Comparison of ENCODE assay signal across 9 cellular contexts in the genomic region with DNA sequence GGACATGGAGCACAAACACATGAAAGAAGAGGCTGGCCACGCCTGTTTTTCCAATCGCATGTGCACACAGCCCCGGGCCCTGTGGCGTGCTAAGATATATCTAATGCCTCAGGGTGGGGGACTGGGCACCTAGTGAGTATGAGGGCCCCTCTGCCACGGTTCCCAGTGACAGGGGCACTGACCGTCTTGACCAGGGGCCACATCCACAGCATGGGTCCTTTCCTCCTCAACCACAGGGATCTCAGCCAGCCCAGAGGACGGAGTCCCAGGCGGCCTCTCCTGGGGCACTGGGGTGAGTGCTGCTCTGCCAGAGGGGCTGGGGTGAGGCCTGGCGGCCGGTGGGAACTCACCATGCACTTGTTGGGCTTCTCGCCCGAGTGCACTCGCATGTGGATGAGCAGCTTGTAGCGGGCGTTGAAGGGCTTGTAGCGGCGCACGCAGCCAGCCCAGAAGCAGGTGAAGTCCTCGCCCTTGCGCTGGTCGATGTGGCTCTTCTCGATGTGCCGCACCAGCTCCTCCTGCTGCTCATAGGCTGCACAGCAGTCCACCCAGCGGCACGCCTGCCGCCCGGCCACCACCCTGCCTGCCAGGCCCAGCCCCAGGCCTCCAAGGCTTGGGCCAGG.
A peak's percentile ranks its signal among the peaks of the same experiment; 100 is the strongest.
DNase-seq lines count a peak whose midpoint lies in the region; ATAC-seq and TF ChIP-seq lines count a peak whose summit lies in the region.
"Had no signal": no experiment of that assay in that cellular context is flagged by ENCODE, and none has a peak within 500 bp of the region (broad histone marks: within the 10 kb centered on the region; RNA-seq: fewer than 3 reads in every experiment).

No MANE protein-coding gene starts in this region.

- no peaks in the 10 kb centered on the region for H3K9me3 Mint-ChIP-seq in HFFc6

- H3K9me3 ChIP-seq in Panc1 (ENCODE audit: control insufficient read depth, insufficient read depth, low read depth, low read length) (no peaks in the 10 kb centered on the region), heart right ventricle (no peaks in the 10 kb centered on the region), psoas muscle (no peaks in the 10 kb centered on the region)

- H3K4me1 Mint-ChIP-seq in HFFc6 (ENCODE audit: low read depth), result no peaks in the 10 kb centered on the region

- POLR2A ChIA-PET in Panc1 (lab: Charles Lee), result no interaction called here

- ATAC-seq in Panc1, result peak; percentile 52; the same call in 1 of the 2 replicates
- ATAC-seq in heart right ventricle, result peak in 2 of 8 donors; percentile 20 to 23
- ATAC-seq in psoas muscle, result peak in 2 of 4 donors; percentile 44 to 66
- no peak for ATAC-seq in GM21825 (IDR thresholded peaks at IDR 0.05; ENCODE audit: unreplicated experiment)

- H3K27me3 ChIP-seq in Panc1 (ENCODE audit: control insufficient read depth, insufficient read depth, low read length) (no peaks in the 10 kb centered on the region; the same call in 1 of the 2 replicates), heart right ventricle (peaks cover 0 to 19% (median 0%) of the 10 kb centered on the region in 7 donors), psoas muscle (ENCODE audit: insufficient read depth in 3 of 3, low read length in 2 of 3) (no peaks in the 10 kb centered on the region)

- no peak overlapping the region for H3K4me3 Mint-ChIP-seq in HFFc6

- CTCF ChIA-PET in Panc1 (lab: Charles Lee), result no interaction called here

- intact Hi-C loops in Panc1 (cut with micrococcal nuclease; ENCODE audit: unreplicated experiment), result no loop called here
- intact Hi-C loops in heart right ventricle (cut with DNase I), result loop anchor here in 2 of 10 donors (10.0 kb wide), 1 partner anchor 109 kb away; no protein-coding TSS in a partner anchor
- intact Hi-C loops in psoas muscle (cut with DNase I), result loop anchor here in 1 of 2 donors (1.0 kb wide), 1 partner anchor 110 kb away; no protein-coding TSS in a partner anchor

- H3K27me3 Mint-ChIP-seq in HFFc6 (ENCODE audit: insufficient read depth), result peaks cover 4% of the 10 kb centered on the region

- H3K27ac ChIP-seq in Panc1 (ENCODE audit: low read length) (no peak overlapping the region), heart right ventricle (no peak overlapping the region), psoas muscle (no peak overlapping the region)
- H3K27ac ChIP-seq: KMS-11 had no signal

- in situ Hi-C loops in Panc1 (cut with HindIII; ENCODE audit: low pct_unique_long_range_greater_than_20kb, low sequenced_read_pairs), result no loop called here

- H3K27ac Mint-ChIP-seq in HFFc6, result no peak overlapping the region

- peak; percentile 29; the same call in 1 of the 2 replicates for TF ChIP-seq CTCF in HFFc6 (IDR thresholded peaks at IDR 0.05)
- TF ChIP-seq CTCF in Panc1 (IDR thresholded peaks at IDR 0.05), result no peak; the same call in 1 of the 2 replicates
- TF ChIP-seq CTCF in heart right ventricle (IDR thresholded peaks at IDR 0.05), result peak in 7 of 9 donors; percentile 24 to 48 (median 35)
- peak; percentile 28 for TF ChIP-seq CTCF in psoas muscle (IDR thresholded peaks at IDR 0.05)

- H3K4me1 ChIP-seq in Panc1 (ENCODE audit: control insufficient read depth, insufficient read depth, low read length) (no peaks in the 10 kb centered on the region), heart right ventricle (peaks cover 0 to 12% (median 0%) of the 10 kb centered on the region in 9 donors), psoas muscle (no peaks in the 10 kb centered on the region)

- H3K36me3 ChIP-seq in Panc1 (ENCODE audit: control insufficient read depth, insufficient read depth, low read length) (no peaks in the 10 kb centered on the region), heart right ventricle (no peaks in the 10 kb centered on the region), psoas muscle (ENCODE audit: insufficient read depth in 1 of 2, low read depth in 1 of 2) (no peaks in the 10 kb centered on the region)

- WGBS in heart right ventricle, 2 donors, result 64 to 70% methylated on average over 27 of the region's 27 CpGs
- WGBS in psoas muscle, 3 donors, result 64 to 80% (median 68%) methylated on average over 27 of the region's 27 CpGs

- H3K36me3 Mint-ChIP-seq in HFFc6 (ENCODE audit: low read depth), result no peaks in the 10 kb centered on the region

- DNase-seq in HFFc6 (no peak), Panc1 (ENCODE audit: low read depth, low spot score) (no peak), heart right ventricle (no peak), psoas muscle (no peak), NCI-H2081 treated with DMSO at 0.1 percent for 48 hours (lab: John Stamatoyannopoulos, UW) (no peak), MV-4-11 (lab: John Stamatoyannopoulos, UW) (no peak)
- DNase-seq: activated naive CD4-positive, alpha-beta T cell had no signal

- no TSS peak for BruUV-seq in Panc1 (replicated peaks; lab: Mats Ljungman, UMichigan)

- H3K4me3 ChIP-seq in Panc1 (ENCODE audit: low read depth in 2 of 2, low read length in 2 of 2), result no peak overlapping the region
- H3K4me3 ChIP-seq in heart right ventricle, result no peak overlapping the region
- no peak overlapping the region for H3K4me3 ChIP-seq in psoas muscle
